11 cellular contexts compared by ENCODE assay signal in genomic region chr15:41017051-41017735, GRCh38.
DNase-seq lines count a peak whose midpoint lies in the region; ATAC-seq and TF ChIP-seq lines count a peak whose summit lies in the region.
"Had no signal": no experiment of that assay in that cellular context is flagged by ENCODE, and none has a peak within 500 bp of the region (broad histone marks: within the 10 kb centered on the region; RNA-seq: fewer than 3 reads in every experiment).

No MANE protein-coding gene starts in this region.

- intact Hi-C loops in left lung (cut with DNase I) (no loop called here), Calu3 (cut with micrococcal nuclease; ENCODE audit: unreplicated experiment) (no loop called here)

- no peak overlapping the region for H3K4me3 Mint-ChIP-seq in activated naive CD8-positive, alpha-beta T cell treated with anti-CD3 and anti-CD28 coated beads, Interleukin-2, amount 10 ng/mL, durations not matched to agents 7 days and 5 days
- H3K4me3 Mint-ChIP-seq in activated naive CD8-positive, alpha-beta T cell treated with anti-CD3 and anti-CD28 coated beads, Interleukin-2, amount 50 U/mL, for 24 hours: no peak overlapping the region
- H3K4me3 Mint-ChIP-seq in activated CD8-positive, alpha-beta T cell treated with anti-CD3 and anti-CD28 coated beads, Interleukin-2, amount 10 ng/mL, durations not matched to agents 7 days and 5 days: no peak overlapping the region
- H3K4me3 Mint-ChIP-seq in Calu3 (ENCODE audit: low read depth, unreplicated experiment): no peak overlapping the region

- H3K9me3 ChIP-seq in left lung: no peaks in the 10 kb centered on the region
- no peaks in the 10 kb centered on the region for H3K9me3 ChIP-seq in upper lobe of left lung

- H3K9me3 Mint-ChIP-seq in activated naive CD8-positive, alpha-beta T cell treated with anti-CD3 and anti-CD28 coated beads, Interleukin-2, amount 10 ng/mL, durations not matched to agents 7 days and 5 days: no peaks in the 10 kb centered on the region
- no peaks in the 10 kb centered on the region for H3K9me3 Mint-ChIP-seq in activated naive CD8-positive, alpha-beta T cell treated with anti-CD3 and anti-CD28 coated beads, Interleukin-2, amount 50 U/mL, for 24 hours
- no peaks in the 10 kb centered on the region for H3K9me3 Mint-ChIP-seq in activated CD8-positive, alpha-beta T cell treated with anti-CD3 and anti-CD28 coated beads, Interleukin-2, amount 10 ng/mL, durations not matched to agents 7 days and 5 days (ENCODE audit: insufficient read depth)
- no peaks in the 10 kb centered on the region for H3K9me3 Mint-ChIP-seq in Calu3 (ENCODE audit: low read depth, unreplicated experiment)

- H3K36me3 ChIP-seq in left lung (peaks cover 0 to 53% of the 10 kb centered on the region in 2 donors), upper lobe of left lung (peaks cover 0 to 35% (median 6%) of the 10 kb centered on the region in 4 donors)

- H3K27ac ChIP-seq in left lung (peak overlapping the region; percentile 58 to 66), upper lobe of left lung (peak overlapping the region; percentile 9 to 81 (median 74))

- TF ChIP-seq POLR2A in upper lobe of left lung (IDR thresholded peaks at IDR 0.05): no peak

- H3K4me1 ChIP-seq in left lung (peaks cover 29 to 68% of the 10 kb centered on the region in 2 donors), upper lobe of left lung (peaks cover 51 to 82% (median 57%) of the 10 kb centered on the region in 4 donors)

- CTCF ChIA-PET in activated CD8-positive, alpha-beta T cell treated with anti-CD3 and anti-CD28 coated beads, Interleukin-2, amount 10 ng/mL, durations not matched to agents 7 days and 5 days (lab: Charles Lee): interaction anchor here (1.3 to 13.4 kb wide), 4 partner anchors 75 to 160 kb away, joined by 3 to 176 read pairs (median 8); no protein-coding TSS in a partner anchor
- CTCF ChIA-PET in Calu3 (lab: Charles Lee): interaction anchor here (0.6 kb wide), 1 partner anchor 111 kb away, joined by 5 read pairs; no protein-coding TSS in a partner anchor

- H3K27me3 Mint-ChIP-seq in activated naive CD8-positive, alpha-beta T cell treated with anti-CD3 and anti-CD28 coated beads, Interleukin-2, amount 10 ng/mL, durations not matched to agents 7 days and 5 days: no peaks in the 10 kb centered on the region
- no peaks in the 10 kb centered on the region for H3K27me3 Mint-ChIP-seq in activated naive CD8-positive, alpha-beta T cell treated with anti-CD3 and anti-CD28 coated beads, Interleukin-2, amount 50 U/mL, for 24 hours
- H3K27me3 Mint-ChIP-seq in activated CD8-positive, alpha-beta T cell treated with anti-CD3 and anti-CD28 coated beads, Interleukin-2, amount 10 ng/mL, durations not matched to agents 7 days and 5 days (ENCODE audit: low read depth): no peaks in the 10 kb centered on the region
- H3K27me3 Mint-ChIP-seq in Calu3 (ENCODE audit: unreplicated experiment): no peaks in the 10 kb centered on the region

- TF ChIP-seq EP300 in upper lobe of left lung (IDR thresholded peaks at IDR 0.05): no peak

- DNase-seq in activated naive CD8-positive, alpha-beta T cell treated with anti-CD3 and anti-CD28 coated beads, Interleukin-2, amount 10 ng/mL, durations not matched to agents 7 days and 5 days: no peak
- no peak for DNase-seq in activated naive CD8-positive, alpha-beta T cell treated with anti-CD3 and anti-CD28 coated beads, Interleukin-2, amount 50 U/mL, for 24 hours
- DNase-seq in activated CD8-positive, alpha-beta T cell treated with anti-CD3 and anti-CD28 coated beads, Interleukin-2, amount 10 ng/mL, durations not matched to agents 7 days and 5 days: no peak
- DNase-seq in left lung (no peak), upper lobe of left lung (no peak), Calu3 (no peak), globus pallidus (ENCODE audit: low spot score) (no peak)
- DNase-seq: activated naive CD4-positive, alpha-beta T cell treated with Interleukin-2 at 50 U/mL for 16 hours; GOT3; stimulated activated CD4-positive, alpha-beta T cell treated with anti-CD3 and anti-CD28 coated beads, Interleukin-15, amount 100 ng/mL, for 24 hours had no signal

- peaks cover 7% of the 10 kb centered on the region for H3K4me1 Mint-ChIP-seq in activated naive CD8-positive, alpha-beta T cell treated with anti-CD3 and anti-CD28 coated beads, Interleukin-2, amount 10 ng/mL, durations not matched to agents 7 days and 5 days
- H3K4me1 Mint-ChIP-seq in activated naive CD8-positive, alpha-beta T cell treated with anti-CD3 and anti-CD28 coated beads, Interleukin-2, amount 50 U/mL, for 24 hours: no peaks in the 10 kb centered on the region
- H3K4me1 Mint-ChIP-seq in activated CD8-positive, alpha-beta T cell treated with anti-CD3 and anti-CD28 coated beads, Interleukin-2, amount 10 ng/mL, durations not matched to agents 7 days and 5 days (ENCODE audit: low read depth): peaks cover 10% of the 10 kb centered on the region
- no peaks in the 10 kb centered on the region for H3K4me1 Mint-ChIP-seq in Calu3 (ENCODE audit: low read depth, unreplicated experiment)

- TF ChIP-seq CTCF in left lung (IDR thresholded peaks at IDR 0.05) (no peak), upper lobe of left lung (IDR thresholded peaks at IDR 0.05) (no peak), Calu3 (IDR thresholded peaks at IDR 0.05; ENCODE audit: unreplicated experiment) (no peak)

- 13 to 22% methylated on average over 3 of the region's 3 CpGs for WGBS in upper lobe of left lung, 2 donors

- H3K27ac Mint-ChIP-seq in activated naive CD8-positive, alpha-beta T cell treated with anti-CD3 and anti-CD28 coated beads, Interleukin-2, amount 10 ng/mL, durations not matched to agents 7 days and 5 days: peak overlapping the region; percentile 63
- no peak overlapping the region for H3K27ac Mint-ChIP-seq in activated naive CD8-positive, alpha-beta T cell treated with anti-CD3 and anti-CD28 coated beads, Interleukin-2, amount 50 U/mL, for 24 hours
- peak overlapping the region; percentile 18 for H3K27ac Mint-ChIP-seq in activated CD8-positive, alpha-beta T cell treated with anti-CD3 and anti-CD28 coated beads, Interleukin-2, amount 10 ng/mL, durations not matched to agents 7 days and 5 days
- H3K27ac Mint-ChIP-seq in Calu3 (ENCODE audit: unreplicated experiment): no peak overlapping the region

- no TSS peak for BruUV-seq in Calu3 (replicated peaks; lab: Mats Ljungman, UMichigan)

- no peak overlapping the region for H3K4me3 ChIP-seq in left lung
- H3K4me3 ChIP-seq in upper lobe of left lung: no peak overlapping the region

- H3K36me3 Mint-ChIP-seq in activated naive CD8-positive, alpha-beta T cell treated with anti-CD3 and anti-CD28 coated beads, Interleukin-2, amount 10 ng/mL, durations not matched to agents 7 days and 5 days: peaks cover 13% of the 10 kb centered on the region
- H3K36me3 Mint-ChIP-seq in activated naive CD8-positive, alpha-beta T cell treated with anti-CD3 and anti-CD28 coated beads, Interleukin-2, amount 50 U/mL, for 24 hours (ENCODE audit: low read depth): peaks cover 50% of the 10 kb centered on the region
- peaks cover 46% of the 10 kb centered on the region for H3K36me3 Mint-ChIP-seq in activated CD8-positive, alpha-beta T cell treated with anti-CD3 and anti-CD28 coated beads, Interleukin-2, amount 10 ng/mL, durations not matched to agents 7 days and 5 days (ENCODE audit: low read depth)
- H3K36me3 Mint-ChIP-seq in Calu3 (ENCODE audit: insufficient read depth, unreplicated experiment): no peaks in the 10 kb centered on the region

- POLR2A ChIA-PET in activated naive CD8-positive, alpha-beta T cell treated with anti-CD3 and anti-CD28 coated beads, Interleukin-2, amount 10 ng/mL, durations not matched to agents 7 days and 5 days (lab: Charles Lee): no interaction called here
- POLR2A ChIA-PET in activated CD8-positive, alpha-beta T cell treated with anti-CD3 and anti-CD28 coated beads, Interleukin-2, amount 10 ng/mL, durations not matched to agents 7 days and 5 days (lab: Charles Lee): interaction anchor here (0.6 kb wide), 1 partner anchor 1939 kb away, joined by 3 read pairs; no protein-coding TSS in a partner anchor

- H3K27me3 ChIP-seq in left lung: no peaks in the 10 kb centered on the region
- H3K27me3 ChIP-seq in upper lobe of left lung: no peaks in the 10 kb centered on the region

- ATAC-seq in activated naive CD8-positive, alpha-beta T cell treated with anti-CD3 and anti-CD28 coated beads, Interleukin-2, amount 10 ng/mL, durations not matched to agents 7 days and 5 days (ENCODE audit: low read depth): no peak
- no peak for ATAC-seq in activated naive CD8-positive, alpha-beta T cell treated with anti-CD3 and anti-CD28 coated beads, Interleukin-2, amount 50 U/mL, for 24 hours
- no peak for ATAC-seq in activated CD8-positive, alpha-beta T cell treated with anti-CD3 and anti-CD28 coated beads, Interleukin-2, amount 10 ng/mL, durations not matched to agents 7 days and 5 days
- ATAC-seq in left lung (no peak), upper lobe of left lung (ENCODE audit: low FRiP score in 2 of 2) (no peak), GM21619 (IDR thresholded peaks at IDR 0.05; ENCODE audit: unreplicated experiment) (no peak)

Comparison
In these comparisons a context has a peak if more than half of its experiments do, and no peak if none do; other contexts are left out.
1. H3K27ac Mint-ChIP-seq: peak in activated naive CD8-positive, alpha-beta T cell treated with anti-CD3 and anti-CD28 coated beads, Interleukin-2, amount 10 ng/mL, durations not matched to agents 7 days and 5 days (single experiment) and activated CD8-positive, alpha-beta T cell treated with anti-CD3 and anti-CD28 coated beads, Interleukin-2, amount 10 ng/mL, durations not matched to agents 7 days and 5 days (single experiment); none in activated naive CD8-positive, alpha-beta T cell treated with anti-CD3 and anti-CD28 coated beads, Interleukin-2, amount 50 U/mL, for 24 hours (single experiment) and Calu3 (single experiment).